2 cellular contexts compared by ENCODE assay signal in the genomic region with DNA sequence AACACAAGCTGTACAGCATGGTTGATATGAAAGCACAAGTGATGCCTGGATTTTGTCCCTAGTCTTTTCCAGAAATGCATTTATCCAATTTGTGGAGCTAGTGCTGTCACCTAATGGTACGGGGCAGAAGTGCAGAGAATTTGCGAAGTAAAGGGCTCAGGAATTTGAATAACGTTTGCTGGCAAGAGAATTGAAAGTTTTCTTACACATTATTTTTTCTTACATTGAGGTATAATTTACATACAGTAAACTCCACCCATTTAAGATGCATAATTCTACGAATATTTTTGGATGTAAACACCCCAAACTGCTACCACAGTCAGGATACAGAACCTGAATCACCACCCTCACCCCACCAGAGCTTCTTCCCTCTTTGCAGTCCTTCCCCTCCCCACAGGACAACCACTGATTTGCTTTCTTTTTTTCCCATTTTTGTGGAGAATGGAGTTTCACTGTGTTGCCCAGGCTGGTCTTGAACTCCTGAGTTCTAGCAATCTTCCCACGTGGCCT.
TF ChIP-seq lines count a peak whose summit lies in the region.

No MANE protein-coding gene starts in this region.

TF ChIP-seq in HEK293, 187 proteins besides CTCF, POLR2A, EP300 and RAD21:
- TF ChIP-seq ZNF112 (tag by site-specific recombination; IDR thresholded peaks at IDR 0.05) (no peak), ZNF391 (tag by site-specific recombination; IDR thresholded peaks at IDR 0.05; ENCODE audit: borderline replicate concordance, low read depth) (no peak), ZNF747 (tag by site-specific recombination; IDR thresholded peaks at IDR 0.05) (no peak), ZNF660 (tag by site-specific recombination; IDR thresholded peaks at IDR 0.05) (no peak), SCRT2 (tag by site-specific recombination; IDR thresholded peaks at IDR 0.05) (no peak), KLF8 (tag by site-specific recombination; IDR thresholded peaks at IDR 0.05) (no peak), ZNF155 (tag by site-specific recombination; IDR thresholded peaks at IDR 0.05) (no peak), GLI4 (tag by site-specific recombination; IDR thresholded peaks at IDR 0.05) (no peak), ZNF302 (tag by site-specific recombination; IDR thresholded peaks at IDR 0.05; ENCODE audit: low read depth) (no peak), ZBTB17 (tag by site-specific recombination; IDR thresholded peaks at IDR 0.05) (peak; percentile 80), ZNF214 (tag by site-specific recombination; IDR thresholded peaks at IDR 0.05; ENCODE audit: borderline replicate concordance) (no peak), ZNF791 (tag by site-specific recombination; IDR thresholded peaks at IDR 0.05) (no peak), ZNF140 (tag by site-specific recombination; IDR thresholded peaks at IDR 0.05) (no peak), ZNF670 (tag by site-specific recombination; IDR thresholded peaks at IDR 0.05; ENCODE audit: low read depth) (no peak), ZNF558 (tag by site-specific recombination; IDR thresholded peaks at IDR 0.05) (no peak), SCRT1 (tag by site-specific recombination; IDR thresholded peaks at IDR 0.05; ENCODE audit: borderline replicate concordance) (no peak), ZNF654 (tag by site-specific recombination; IDR thresholded peaks at IDR 0.05; ENCODE audit: low read depth) (peak; percentile 66), ZNF423 (tag by site-specific recombination; IDR thresholded peaks at IDR 0.05) (no peak), IKZF3 (tag by site-specific recombination; IDR thresholded peaks at IDR 0.05) (peak; percentile 58; the same call in 1 of the 2 replicates), ZNF837 (tag by site-specific recombination; IDR thresholded peaks at IDR 0.05) (no peak)
- TF ChIP-seq, protein P1, sequence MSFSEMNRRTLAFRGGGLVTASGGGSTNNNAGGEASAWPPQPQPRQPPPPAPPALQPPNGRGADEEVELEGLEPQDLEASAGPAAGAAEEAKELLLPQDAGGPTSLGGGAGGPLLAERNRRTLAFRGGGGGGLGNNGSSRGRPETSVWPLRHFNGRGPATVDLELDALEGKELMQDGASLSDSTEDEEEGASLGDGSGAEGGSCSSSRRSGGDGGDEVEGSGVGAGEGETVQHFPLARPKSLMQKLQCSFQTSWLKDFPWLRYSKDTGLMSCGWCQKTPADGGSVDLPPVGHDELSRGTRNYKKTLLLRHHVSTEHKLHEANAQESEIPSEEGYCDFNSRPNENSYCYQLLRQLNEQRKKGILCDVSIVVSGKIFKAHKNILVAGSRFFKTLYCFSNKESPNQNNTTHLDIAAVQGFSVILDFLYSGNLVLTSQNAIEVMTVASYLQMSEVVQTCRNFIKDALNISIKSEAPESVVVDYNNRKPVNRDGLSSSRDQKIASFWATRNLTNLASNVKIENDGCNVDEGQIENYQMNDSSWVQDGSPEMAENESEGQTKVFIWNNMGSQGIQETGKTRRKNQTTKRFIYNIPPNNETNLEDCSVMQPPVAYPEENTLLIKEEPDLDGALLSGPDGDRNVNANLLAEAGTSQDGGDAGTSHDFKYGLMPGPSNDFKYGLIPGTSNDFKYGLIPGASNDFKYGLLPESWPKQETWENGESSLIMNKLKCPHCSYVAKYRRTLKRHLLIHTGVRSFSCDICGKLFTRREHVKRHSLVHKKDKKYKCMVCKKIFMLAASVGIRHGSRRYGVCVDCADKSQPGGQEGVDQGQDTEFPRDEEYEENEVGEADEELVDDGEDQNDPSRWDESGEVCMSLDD (tag by site-specific recombination; IDR thresholded peaks at IDR 0.05): no peak
- TF ChIP-seq, protein P2, sequence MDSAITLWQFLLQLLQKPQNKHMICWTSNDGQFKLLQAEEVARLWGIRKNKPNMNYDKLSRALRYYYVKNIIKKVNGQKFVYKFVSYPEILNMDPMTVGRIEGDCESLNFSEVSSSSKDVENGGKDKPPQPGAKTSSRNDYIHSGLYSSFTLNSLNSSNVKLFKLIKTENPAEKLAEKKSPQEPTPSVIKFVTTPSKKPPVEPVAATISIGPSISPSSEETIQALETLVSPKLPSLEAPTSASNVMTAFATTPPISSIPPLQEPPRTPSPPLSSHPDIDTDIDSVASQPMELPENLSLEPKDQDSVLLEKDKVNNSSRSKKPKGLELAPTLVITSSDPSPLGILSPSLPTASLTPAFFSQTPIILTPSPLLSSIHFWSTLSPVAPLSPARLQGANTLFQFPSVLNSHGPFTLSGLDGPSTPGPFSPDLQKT (IDR thresholded peaks at IDR 0.05; ENCODE audit: borderline replicate concordance, low read depth, low read length): no peak
- TF ChIP-seq, protein P3, sequence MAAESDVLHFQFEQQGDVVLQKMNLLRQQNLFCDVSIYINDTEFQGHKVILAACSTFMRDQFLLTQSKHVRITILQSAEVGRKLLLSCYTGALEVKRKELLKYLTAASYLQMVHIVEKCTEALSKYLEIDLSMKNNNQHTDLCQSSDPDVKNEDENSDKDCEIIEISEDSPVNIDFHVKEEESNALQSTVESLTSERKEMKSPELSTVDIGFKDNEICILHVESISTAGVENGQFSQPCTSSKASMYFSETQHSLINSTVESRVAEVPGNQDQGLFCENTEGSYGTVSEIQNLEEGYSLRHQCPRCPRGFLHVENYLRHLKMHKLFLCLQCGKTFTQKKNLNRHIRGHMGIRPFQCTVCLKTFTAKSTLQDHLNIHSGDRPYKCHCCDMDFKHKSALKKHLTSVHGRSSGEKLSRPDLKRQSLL (tag by site-specific recombination; IDR thresholded peaks at IDR 0.05): no peak

TF ChIP-seq in H1, 55 proteins besides CTCF, POLR2A, EP300 and RAD21:
- TF ChIP-seq HDAC2 (IDR thresholded peaks at IDR 0.05; ENCODE audit: borderline replicate concordance in 1 of 2, low read depth in 2 of 2, low read length in 2 of 2) (no peak), TEAD4 (IDR thresholded peaks at IDR 0.05; ENCODE audit: low read depth, low read length) (no peak), PHF8 (conservative IDR thresholded peaks at IDR 0.05; ENCODE audit: low read depth, low read length) (no peak), JUND (IDR thresholded peaks at IDR 0.05; ENCODE audit: low read length) (no peak), SP1 (IDR thresholded peaks at IDR 0.05; ENCODE audit: low read depth, low read length) (no peak), GTF2F1 (IDR thresholded peaks at IDR 0.05; ENCODE audit: borderline replicate concordance, low read depth, low read length) (no peak), MAFK (IDR thresholded peaks at IDR 0.05; ENCODE audit: low read depth, low read length) (no peak), ZNF274 (IDR thresholded peaks at IDR 0.05; ENCODE audit: borderline replicate concordance, extremely low read depth, low read length) (no peak), TAF1 (IDR thresholded peaks at IDR 0.05; ENCODE audit: low read depth, low read length) (no peak), CTBP2 (IDR thresholded peaks at IDR 0.05; ENCODE audit: borderline replicate concordance, insufficient read depth, insufficient read length, low read length) (no peak), BACH1 (IDR thresholded peaks at IDR 0.05; ENCODE audit: low read length) (no peak), SRF (IDR thresholded peaks at IDR 0.05; ENCODE audit: low read depth, low read length) (no peak), FOSL1 (IDR thresholded peaks at IDR 0.05; ENCODE audit: insufficient read depth, low read depth, low read length) (no peak), KDM5A (IDR thresholded peaks at IDR 0.05; ENCODE audit: low read length) (no peak), RXRA (IDR thresholded peaks at IDR 0.05; ENCODE audit: insufficient read depth, low read depth, low read length) (no peak), BCL11A (IDR thresholded peaks at IDR 0.05; ENCODE audit: low read depth in 2 of 2, low read length in 2 of 2) (no peak), TBP (IDR thresholded peaks at IDR 0.05; ENCODE audit: low read depth, low read length) (no peak)
